Comparison of ENCODE assay signal across 1 cellular context in the genomic region with DNA sequence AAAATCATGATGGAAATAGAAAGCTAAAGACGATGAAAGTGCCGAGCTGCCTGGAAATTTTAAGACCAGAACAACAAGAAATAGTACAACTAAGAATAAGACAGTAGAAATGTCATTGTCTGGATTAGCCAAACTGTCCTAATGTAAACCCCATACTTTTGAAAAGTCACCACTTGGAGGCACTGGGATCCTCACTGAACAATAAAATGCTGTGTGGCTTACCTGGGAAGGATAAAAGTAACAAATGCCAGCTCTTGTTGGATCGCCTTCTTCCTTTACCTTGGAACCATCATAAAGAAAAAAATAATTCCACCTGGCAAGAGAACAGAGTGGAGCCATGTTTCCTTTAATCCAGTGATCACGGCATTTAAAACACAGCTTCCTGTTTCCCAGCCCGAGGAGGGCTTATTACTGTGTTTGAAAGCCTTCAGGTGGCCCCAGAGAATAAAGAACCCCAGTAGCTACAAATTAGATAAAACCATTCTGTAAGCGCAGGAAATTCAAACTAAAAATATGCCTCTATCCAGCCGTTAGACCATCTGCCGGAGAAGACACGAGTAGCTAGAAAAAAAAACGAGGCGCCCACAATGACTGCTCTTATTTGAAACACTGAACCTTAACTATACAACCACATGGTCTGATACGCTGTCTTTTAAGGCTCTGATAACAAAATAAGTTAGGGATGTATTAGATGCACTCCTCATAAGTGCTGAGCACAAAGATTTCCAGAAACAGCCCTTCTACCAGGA.
TF ChIP-seq lines count a peak whose summit lies in the region.

No MANE protein-coding gene starts in this region.

TF ChIP-seq in K562, 482 proteins besides CTCF, POLR2A, EP300 and RAD21 (continues in another document):
- TF ChIP-seq MYBL2 (IDR thresholded peaks at IDR 0.05; ENCODE audit: low read depth): peak; percentile 51; the same call in 1 of the 2 replicates
- TF ChIP-seq MYBL2 (CRISPR knock-in tag; IDR thresholded peaks at IDR 0.05; ENCODE audit: borderline replicate concordance): no peak
- 0 out of 2 replicates have a peak, but pooled peaks have one; percentile 20 for TF ChIP-seq NFRKB (IDR thresholded peaks at IDR 0.05; ENCODE audit: low read depth)
- no peak for TF ChIP-seq ILF3 (IDR thresholded peaks at IDR 0.05; ENCODE audit: borderline replicate concordance)
- TF ChIP-seq ZNF134 (CRISPR knock-in tag; conservative IDR thresholded peaks at IDR 0.05): no peak
- no peak for TF ChIP-seq CBFB (CRISPR knock-in tag; IDR thresholded peaks at IDR 0.05)
- TF ChIP-seq, protein P1, sequence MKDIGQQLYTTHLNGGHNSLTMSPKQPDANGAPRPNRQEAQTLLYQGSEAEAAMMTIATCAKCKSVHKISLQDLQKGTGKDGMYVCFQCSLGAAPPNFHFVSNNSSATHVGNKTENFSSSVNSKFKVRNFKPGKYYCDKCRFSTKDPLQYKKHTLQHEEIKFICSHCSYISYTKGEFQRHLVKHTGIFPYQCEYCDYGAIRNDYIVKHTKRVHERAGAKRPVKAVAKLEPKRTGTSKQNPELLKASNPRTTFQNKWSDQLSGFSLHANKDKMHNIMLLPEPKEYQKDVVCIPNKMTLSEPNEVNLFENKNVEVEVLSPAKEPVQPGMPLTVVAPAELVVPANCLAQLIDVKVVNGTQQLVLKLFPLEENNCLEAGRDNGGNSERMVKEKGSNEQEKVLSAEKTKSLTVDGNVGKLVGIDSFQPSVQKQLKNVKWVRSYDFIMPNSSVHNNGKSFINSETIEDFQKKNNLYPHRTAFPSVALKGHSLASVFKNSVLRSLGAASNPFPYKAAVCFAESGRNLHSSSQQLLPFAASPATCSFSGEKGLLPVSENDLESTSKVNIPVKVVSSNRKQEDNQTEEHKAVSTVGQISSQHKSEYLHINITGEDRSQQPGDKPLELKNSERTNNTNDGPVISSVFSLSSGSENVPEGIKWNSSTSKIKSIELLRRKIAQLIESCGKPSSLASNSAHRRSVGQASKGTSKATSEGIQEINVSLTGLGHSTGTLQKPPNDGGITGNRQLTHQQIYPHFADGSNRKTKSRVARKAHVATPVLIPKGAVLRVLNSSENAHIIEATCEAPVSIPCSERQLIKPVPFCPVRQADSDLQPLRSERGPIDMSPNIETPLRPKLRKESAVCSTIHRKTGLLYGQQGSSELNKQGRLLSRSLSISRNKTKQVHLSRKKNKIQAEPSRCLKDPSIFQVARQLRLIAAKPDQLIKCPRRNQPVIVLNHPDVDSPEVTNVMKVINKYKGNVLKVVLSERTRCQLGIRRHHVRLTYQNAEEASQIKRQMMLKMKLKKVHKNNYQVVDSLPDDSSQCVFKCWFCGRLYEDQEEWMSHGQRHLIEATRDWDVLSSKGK (CRISPR knock-in tag; IDR thresholded peaks at IDR 0.05): no peak
- TF ChIP-seq, protein P2, sequence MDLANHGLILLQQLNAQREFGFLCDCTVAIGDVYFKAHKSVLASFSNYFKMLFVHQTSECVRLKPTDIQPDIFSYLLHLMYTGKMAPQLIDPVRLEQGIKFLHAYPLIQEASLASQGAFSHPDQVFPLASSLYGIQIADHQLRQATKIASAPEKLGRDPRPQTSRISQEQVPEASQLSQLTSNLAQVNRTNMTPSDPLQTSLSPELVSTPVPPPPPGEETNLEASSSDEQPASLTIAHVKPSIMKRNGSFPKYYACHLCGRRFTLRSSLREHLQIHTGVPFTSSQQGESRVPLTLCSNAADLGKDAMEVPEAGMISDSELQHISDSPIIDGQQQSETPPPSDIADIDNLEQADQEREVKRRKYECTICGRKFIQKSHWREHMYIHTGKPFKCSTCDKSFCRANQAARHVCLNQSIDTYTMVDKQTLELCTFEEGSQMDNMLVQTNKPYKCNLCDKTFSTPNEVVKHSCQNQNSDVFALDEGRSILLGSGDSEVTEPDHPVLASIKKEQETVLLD (IDR thresholded peaks at IDR 0.05): no peak
- no peak for TF ChIP-seq UBTF (IDR thresholded peaks at IDR 0.05; ENCODE audit: borderline replicate concordance in 1 of 2, low read depth in 2 of 2, low read length in 2 of 2)
- TF ChIP-seq SRSF7 (optimal IDR thresholded peaks at IDR 0.05; ENCODE audit: low read depth, low read length): no peak
- TF ChIP-seq ZNF12 (CRISPR knock-in tag; IDR thresholded peaks at IDR 0.05): no peak
- TF ChIP-seq MGA (IDR thresholded peaks at IDR 0.05): 0 out of 2 replicates have a peak, but pooled peaks have one; percentile 27
- TF ChIP-seq MNT (conservative IDR thresholded peaks at IDR 0.05): peak in 1 of 2 experiments; percentile 61; a peak in 2 of 4 replicates
- no peak for TF ChIP-seq CTBP1 (IDR thresholded peaks at IDR 0.05; ENCODE audit: borderline replicate concordance)
- TF ChIP-seq ZNF384 (IDR thresholded peaks at IDR 0.05; ENCODE audit: low read depth, low read length): peak; percentile 51; the same call in 1 of the 2 replicates
- TF ChIP-seq ELF1 (tag; IDR thresholded peaks at IDR 0.05): no peak
- 0 out of 2 replicates have a peak, but pooled peaks have one; percentile 9 for TF ChIP-seq SMARCA4 (IDR thresholded peaks at IDR 0.05)
- no peak for TF ChIP-seq DPF2 (IDR thresholded peaks at IDR 0.05)
- no peak for TF ChIP-seq KLF13 (tag; IDR thresholded peaks at IDR 0.05; ENCODE audit: borderline replicate concordance, low read depth)
- TF ChIP-seq, protein P3, sequence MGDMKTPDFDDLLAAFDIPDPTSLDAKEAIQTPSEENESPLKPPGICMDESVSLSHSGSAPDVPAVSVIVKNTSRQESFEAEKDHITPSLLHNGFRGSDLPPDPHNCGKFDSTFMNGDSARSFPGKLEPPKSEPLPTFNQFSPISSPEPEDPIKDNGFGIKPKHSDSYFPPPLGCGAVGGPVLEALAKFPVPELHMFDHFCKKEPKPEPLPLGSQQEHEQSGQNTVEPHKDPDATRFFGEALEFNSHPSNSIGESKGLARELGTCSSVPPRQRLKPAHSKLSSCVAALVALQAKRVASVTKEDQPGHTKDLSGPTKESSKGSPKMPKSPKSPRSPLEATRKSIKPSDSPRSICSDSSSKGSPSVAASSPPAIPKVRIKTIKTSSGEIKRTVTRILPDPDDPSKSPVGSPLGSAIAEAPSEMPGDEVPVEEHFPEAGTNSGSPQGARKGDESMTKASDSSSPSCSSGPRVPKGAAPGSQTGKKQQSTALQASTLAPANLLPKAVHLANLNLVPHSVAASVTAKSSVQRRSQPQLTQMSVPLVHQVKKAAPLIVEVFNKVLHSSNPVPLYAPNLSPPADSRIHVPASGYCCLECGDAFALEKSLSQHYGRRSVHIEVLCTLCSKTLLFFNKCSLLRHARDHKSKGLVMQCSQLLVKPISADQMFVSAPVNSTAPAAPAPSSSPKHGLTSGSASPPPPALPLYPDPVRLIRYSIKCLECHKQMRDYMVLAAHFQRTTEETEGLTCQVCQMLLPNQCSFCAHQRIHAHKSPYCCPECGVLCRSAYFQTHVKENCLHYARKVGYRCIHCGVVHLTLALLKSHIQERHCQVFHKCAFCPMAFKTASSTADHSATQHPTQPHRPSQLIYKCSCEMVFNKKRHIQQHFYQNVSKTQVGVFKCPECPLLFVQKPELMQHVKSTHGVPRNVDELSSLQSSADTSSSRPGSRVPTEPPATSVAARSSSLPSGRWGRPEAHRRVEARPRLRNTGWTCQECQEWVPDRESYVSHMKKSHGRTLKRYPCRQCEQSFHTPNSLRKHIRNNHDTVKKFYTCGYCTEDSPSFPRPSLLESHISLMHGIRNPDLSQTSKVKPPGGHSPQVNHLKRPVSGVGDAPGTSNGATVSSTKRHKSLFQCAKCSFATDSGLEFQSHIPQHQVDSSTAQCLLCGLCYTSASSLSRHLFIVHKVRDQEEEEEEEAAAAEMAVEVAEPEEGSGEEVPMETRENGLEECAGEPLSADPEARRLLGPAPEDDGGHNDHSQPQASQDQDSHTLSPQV (IDR thresholded peaks at IDR 0.05): peak; percentile 49
- TF ChIP-seq ZFP36 (IDR thresholded peaks at IDR 0.05; ENCODE audit: low read depth, low read length, partially characterized antibody): no peak
